ENCODE assay signal across 8 cellular contexts in genomic region chr10:7471720-7472367, GRCh38.
DNase-seq lines count a peak whose midpoint lies in the region; ATAC-seq and TF ChIP-seq lines count a peak whose summit lies in the region.

No MANE protein-coding gene starts in this region.

- H3K4me3 ChIP-seq in ovary (no peak overlapping the region), osteoblast (ENCODE audit: insufficient read depth, low read length) (no peak overlapping the region), WERI-Rb-1 (ENCODE audit: low read depth, low read length) (no peak overlapping the region)

- H3K4me1 Mint-ChIP-seq in natural killer cell treated with Interleukin-12 subunit alpha and Interleukin-12 subunit beta and Interleukin-15 and Interleukin-18, amount 100 ng/mL, for 72 hours (ENCODE audit: low read depth in 2 of 2): peaks cover 20 to 22% of the 10 kb centered on the region in 2 donors

- H3K9me3 Mint-ChIP-seq in natural killer cell treated with Interleukin-12 subunit alpha and Interleukin-12 subunit beta and Interleukin-15 and Interleukin-18, amount 100 ng/mL, for 72 hours: no peaks in the 10 kb centered on the region

- peak overlapping the region; percentile 57 to 81 for H3K27ac Mint-ChIP-seq in natural killer cell treated with Interleukin-12 subunit alpha and Interleukin-12 subunit beta and Interleukin-15 and Interleukin-18, amount 100 ng/mL, for 72 hours

- H3K9me3 ChIP-seq in ovary (no peaks in the 10 kb centered on the region), osteoblast (ENCODE audit: low read depth, low read length) (no peaks in the 10 kb centered on the region), WERI-Rb-1 (ENCODE audit: severe bottlenecking) (no peaks in the 10 kb centered on the region)

- H3K4me2 ChIP-seq in osteoblast (ENCODE audit: insufficient read depth, low read length): no peak overlapping the region

- H3K4me1 ChIP-seq in ovary (ENCODE audit: insufficient read depth) (peaks cover 3% of the 10 kb centered on the region), osteoblast (ENCODE audit: insufficient read depth, low read length) (no peaks in the 10 kb centered on the region)

- peak overlapping the region; percentile 87 for H3K4me3 Mint-ChIP-seq in natural killer cell treated with Interleukin-12 subunit alpha and Interleukin-12 subunit beta and Interleukin-15 and Interleukin-18, amount 100 ng/mL, for 72 hours

- no peaks in the 10 kb centered on the region for H3K36me3 Mint-ChIP-seq in natural killer cell treated with Interleukin-12 subunit alpha and Interleukin-12 subunit beta and Interleukin-15 and Interleukin-18, amount 100 ng/mL, for 72 hours

- ATAC-seq in GM18870 (IDR thresholded peaks at IDR 0.05; ENCODE audit: unreplicated experiment) (peak; percentile 90), HG02943 (IDR thresholded peaks at IDR 0.05; ENCODE audit: low read depth, unreplicated experiment) (peak; percentile 77)
- ATAC-seq in natural killer cell treated with Interleukin-12 subunit alpha and Interleukin-12 subunit beta and Interleukin-15 and Interleukin-18, amount 100 ng/mL, for 72 hours: peak; percentile 69 to 72

- WGBS in ovary, 3 donors: 65 to 72% (median 72%) methylated on average over 9 of the region's 9 CpGs

- intact Hi-C loops in ovary (cut with DNase I): no loop called here

- H3K27ac ChIP-seq in ovary: no peak overlapping the region
- no peak overlapping the region for H3K27ac ChIP-seq in osteoblast (ENCODE audit: low read depth, low read length)
- H3K27ac ChIP-seq in WERI-Rb-1: no peak overlapping the region

- no peak for TF ChIP-seq EP300 in ovary (IDR thresholded peaks at IDR 0.05)

- no peak for TF ChIP-seq CTCF in ovary (IDR thresholded peaks at IDR 0.05)
- TF ChIP-seq CTCF in osteoblast (IDR thresholded peaks at IDR 0.05; ENCODE audit: extremely low read depth, low read depth, low read length): no peak
- no peak for TF ChIP-seq CTCF in WERI-Rb-1 (IDR thresholded peaks at IDR 0.05; ENCODE audit: low read depth, low read length)

- no peaks in the 10 kb centered on the region for H4K20me1 ChIP-seq in osteoblast (ENCODE audit: insufficient read depth, low read length)

- H3K27me3 Mint-ChIP-seq in natural killer cell treated with Interleukin-12 subunit alpha and Interleukin-12 subunit beta and Interleukin-15 and Interleukin-18, amount 100 ng/mL, for 72 hours: no peaks in the 10 kb centered on the region

- H3K27me3 ChIP-seq in ovary (no peaks in the 10 kb centered on the region), osteoblast (ENCODE audit: insufficient read depth, low read length) (no peaks in the 10 kb centered on the region), WERI-Rb-1 (ENCODE audit: insufficient read depth, low read depth, severe bottlenecking) (no peaks in the 10 kb centered on the region)

- no peak for TF ChIP-seq POLR2A in ovary (IDR thresholded peaks at IDR 0.05)

- H3K36me3 ChIP-seq in ovary (no peaks in the 10 kb centered on the region), osteoblast (ENCODE audit: insufficient read depth, low read length) (no peaks in the 10 kb centered on the region), WERI-Rb-1 (no peaks in the 10 kb centered on the region)

- DNase-seq in Ammon's horn (ENCODE audit: low spot score): peak; percentile 58
- peak; percentile 96 for DNase-seq in RPMI8226
- DNase-seq in natural killer cell treated with Interleukin-12 subunit alpha and Interleukin-12 subunit beta and Interleukin-15 and Interleukin-18, amount 100 ng/mL, for 72 hours (ENCODE audit: low spot score): no peak
- DNase-seq in ovary: no peak
- no peak for DNase-seq in osteoblast (ENCODE audit: insufficient read length, low spot score, missing footprints)
- DNase-seq in WERI-Rb-1: no peak

- H3K79me2 ChIP-seq in osteoblast (ENCODE audit: insufficient read depth, low read length): no peaks in the 10 kb centered on the region

- no peak overlapping the region for H2AFZ ChIP-seq in osteoblast (ENCODE audit: low read length)

Comparison
In these comparisons a context has a peak if more than half of its experiments do, and no peak if none do; other contexts are left out.
1. DNase-seq: peak in Ammon's horn (single experiment) and RPMI8226 (single experiment); none in natural killer cell treated with Interleukin-12 subunit alpha and Interleukin-12 subunit beta and Interleukin-15 and Interleukin-18, amount 100 ng/mL, for 72 hours (single experiment), ovary (0 of 5), osteoblast (single experiment) and WERI-Rb-1 (single experiment).
2. Peak in every context shown above with its lines, with median percentiles within 50 percentile points of each other: ATAC-seq.